In the genomic region with DNA sequence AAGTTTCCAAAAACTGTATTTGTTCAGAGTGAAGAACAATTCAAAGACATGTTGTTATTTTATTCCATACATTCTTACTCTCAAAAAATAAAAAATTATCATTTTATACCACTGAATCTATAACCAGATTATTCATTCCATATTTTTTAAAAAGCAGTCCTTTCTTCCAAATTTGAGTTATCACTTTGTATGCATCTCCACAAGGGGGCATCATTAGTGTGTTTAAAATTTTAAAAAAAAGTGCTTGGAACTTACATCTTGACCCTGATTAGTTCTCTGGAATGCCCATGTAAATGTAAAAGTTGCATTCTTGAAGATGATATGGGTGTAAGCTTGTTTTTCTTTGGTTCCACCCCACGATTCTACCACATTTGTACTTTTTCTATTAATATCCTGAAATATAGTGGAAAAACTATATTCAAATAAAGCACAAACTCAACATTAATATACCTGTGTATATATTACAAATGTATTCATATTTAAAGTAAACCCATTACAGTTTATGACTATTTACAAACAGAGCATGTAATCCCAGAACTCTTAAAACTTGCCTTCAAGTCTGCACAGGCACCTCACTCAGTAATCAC, we compare ENCODE assay signal across 8 cellular contexts.
DNase-seq lines count a peak whose midpoint lies in the region; ATAC-seq and TF ChIP-seq lines count a peak whose summit lies in the region.

No MANE protein-coding gene starts in this region.

- ATAC-seq in Right ventricle myocardium superior (ENCODE audit: poor library complexity) (no peak), GM21786 (IDR thresholded peaks at IDR 0.05; ENCODE audit: unreplicated experiment) (no peak)

- no peaks in the 10 kb centered on the region for H3K27me3 Mint-ChIP-seq in type B pancreatic cell

- H3K27me3 ChIP-seq in cardiac muscle cell (no peaks in the 10 kb centered on the region), fibroblast of lung (ENCODE audit: control insufficient read depth, insufficient read depth, low read length) (no peaks in the 10 kb centered on the region)

- peaks cover 32% of the 10 kb centered on the region for H3K36me3 Mint-ChIP-seq in type B pancreatic cell

- TF ChIP-seq CTCF in cardiac muscle cell (IDR thresholded peaks at IDR 0.05; ENCODE audit: low read depth, low read length) (peak; percentile 61), OCI-LY7 (conservative IDR thresholded peaks at IDR 0.05; ENCODE audit: low read length) (peak; percentile 88), fibroblast of lung (conservative IDR thresholded peaks at IDR 0.05 in 1 of 2, IDR thresholded peaks at IDR 0.05 in 1 of 2; ENCODE audit: low read depth in 1 of 2, low read length in 2 of 2) (peak; percentile 26 to 55), type B pancreatic cell (conservative IDR thresholded peaks at IDR 0.05) (peak; percentile 80)

- H3K4me3 Mint-ChIP-seq in type B pancreatic cell: no peak overlapping the region

- H3K9ac ChIP-seq in fibroblast of lung (ENCODE audit: insufficient read depth, low read length): no peak overlapping the region

- peak; percentile 32 to 46 for DNase-seq in cardiac muscle cell (ENCODE audit: low read depth in 1 of 2, low spot score in 1 of 2)
- no peak for DNase-seq in Right ventricle myocardium superior
- peak; percentile 37 for DNase-seq in OCI-LY7 (ENCODE audit: low spot score)
- peak; percentile 9 to 37 for DNase-seq in fibroblast of lung (ENCODE audit: low read depth in 2 of 2)
- DNase-seq in type B pancreatic cell (ENCODE audit: extremely low spot score, unreplicated experiment): no peak
- no peak for DNase-seq in NCI-H1048 (lab: John Stamatoyannopoulos, UW)
- DNase-seq in SIG-M5 treated with dmso at 0.1 percent for 504 hours (lab: John Stamatoyannopoulos, UW; ENCODE audit: unreplicated experiment): no peak

- H3K4me2 ChIP-seq in OCI-LY7 (ENCODE audit: low read length): no peak overlapping the region
- H3K4me2 ChIP-seq in fibroblast of lung (ENCODE audit: extremely low read depth, insufficient read depth, low read length): no peak overlapping the region

- no peaks in the 10 kb centered on the region for H3K9me2 ChIP-seq in OCI-LY7 (ENCODE audit: insufficient read depth, low read length)

- H3K9me3 Mint-ChIP-seq in type B pancreatic cell: no peaks in the 10 kb centered on the region

- POLR2A ChIA-PET in OCI-LY7 (lab: Charles Lee): no interaction called here

- no peak overlapping the region for H3K27ac Mint-ChIP-seq in type B pancreatic cell

- H3K9me3 ChIP-seq in cardiac muscle cell (ENCODE audit: low read depth) (no peaks in the 10 kb centered on the region), OCI-LY7 (ENCODE audit: low read length) (no peaks in the 10 kb centered on the region), fibroblast of lung (ENCODE audit: control insufficient read depth, insufficient read depth, low read depth, low read length) (no peaks in the 10 kb centered on the region)

- H2AFZ ChIP-seq in OCI-LY7 (ENCODE audit: low read length) (no peak overlapping the region), fibroblast of lung (ENCODE audit: low read length) (no peak overlapping the region)

- intact Hi-C loops in Right ventricle myocardium superior (cut with DNase I): no loop called here
- intact Hi-C loops in OCI-LY7 (cut with micrococcal nuclease; ENCODE audit: unreplicated experiment): loop anchor here (5.0 kb wide), 2 partner anchors 323 to 503 kb away; no protein-coding TSS in a partner anchor

- no TSS peak for BruUV-seq in OCI-LY7 (replicated peaks; lab: Mats Ljungman, UMichigan)

- CTCF ChIA-PET in OCI-LY7 (lab: Charles Lee; ENCODE audit: unreplicated experiment): interaction anchor here (0.6 to 0.9 kb wide), 2 partner anchors 42 to 236 kb away, joined by 3 read pairs; no protein-coding TSS in a partner anchor

- 0 out of 2 replicates have a peak, but pooled peaks cover 4% of the 10 kb centered on the region for H4K20me1 ChIP-seq in OCI-LY7 (ENCODE audit: insufficient read depth, low read length)
- H4K20me1 ChIP-seq in fibroblast of lung (ENCODE audit: control insufficient read depth, extremely low read depth, insufficient read depth, low read length): no peaks in the 10 kb centered on the region

- H3K27ac ChIP-seq in cardiac muscle cell (no peak overlapping the region), OCI-LY7 (ENCODE audit: low read depth, low read length, poor library complexity, severe bottlenecking) (no peak overlapping the region), fibroblast of lung (ENCODE audit: insufficient read depth, low read length) (no peak overlapping the region)

- H3K4me1 ChIP-seq in cardiac muscle cell (ENCODE audit: low read depth) (no peaks in the 10 kb centered on the region), OCI-LY7 (ENCODE audit: insufficient read depth, low read length, poor library complexity, severe bottlenecking) (no peaks in the 10 kb centered on the region), fibroblast of lung (ENCODE audit: control insufficient read depth, extremely low read depth, insufficient read depth, low read length) (no peaks in the 10 kb centered on the region)

- no peaks in the 10 kb centered on the region for H3K79me2 ChIP-seq in OCI-LY7 (ENCODE audit: insufficient read depth, low read depth, low read length)
- no peaks in the 10 kb centered on the region for H3K79me2 ChIP-seq in fibroblast of lung (ENCODE audit: control insufficient read depth, insufficient read depth, low read length)

- H3K36me3 ChIP-seq in cardiac muscle cell (peaks cover 54% of the 10 kb centered on the region), OCI-LY7 (ENCODE audit: insufficient read depth, low read length) (no peaks in the 10 kb centered on the region), fibroblast of lung (ENCODE audit: control insufficient read depth, insufficient read depth, low read length) (no peaks in the 10 kb centered on the region)

- H3K4me1 Mint-ChIP-seq in type B pancreatic cell (ENCODE audit: unreplicated experiment): peaks cover 14% of the 10 kb centered on the region

- H3K4me3 ChIP-seq in cardiac muscle cell: no peak overlapping the region
- H3K4me3 ChIP-seq in OCI-LY7 (ENCODE audit: low read depth, low read length, poor library complexity, severe bottlenecking): no peak overlapping the region
- no peak overlapping the region for H3K4me3 ChIP-seq in fibroblast of lung (replicated peaks in 1 of 4; ENCODE audit: control extremely low read depth in 1 of 4, insufficient read depth in 1 of 4, low read depth in 3 of 4, low read length in 4 of 4)

Comparison
In these comparisons a context has a peak if more than half of its experiments do, and no peak if none do; other contexts are left out.
1. DNase-seq: peak in cardiac muscle cell (2 of 2), OCI-LY7 (single experiment) and fibroblast of lung (2 of 2); none in Right ventricle myocardium superior (single experiment), type B pancreatic cell (single experiment), NCI-H1048 (single experiment) and SIG-M5 treated with dmso at 0.1 percent for 504 hours (single experiment).
2. Peak in every context shown above with its lines, with median percentiles within 50 percentile points of each other: CTCF ChIP-seq.